In genomic region chr10:47349941-47350371, GRCh38 we compare ENCODE assay signal across 30 cellular contexts. TPM values are rescaled to one million over a fixed set of nuclear protein-coding genes. Genes with fewer than 3 reads are reported as not detected.
DNase-seq lines count a peak whose midpoint lies in the region; ATAC-seq, FAIRE-seq and TF ChIP-seq lines count a peak whose summit lies in the region.
"Had no signal": no experiment of that assay in that cellular context is flagged by ENCODE, and none has a peak within 500 bp of the region (broad histone marks: within the 10 kb centered on the region; RNA-seq: fewer than 3 reads in every experiment).

No MANE protein-coding gene starts in this region.

- H3K9me3 Mint-ChIP-seq in CD14-positive monocyte, result no peaks in the 10 kb centered on the region
- no peaks in the 10 kb centered on the region for H3K9me3 Mint-ChIP-seq in GM23338
- H3K9me3 Mint-ChIP-seq: CD8-positive, alpha-beta T cell had no signal

- intact Hi-C loops in CD14-positive monocyte (cut with micrococcal nuclease), result no loop called here
- intact Hi-C loops in PC-3 (cut with micrococcal nuclease), result no loop called here

- no peak overlapping the region for H2BK5ac ChIP-seq in H1 (ENCODE audit: low read depth, low read length)

- H3K18ac ChIP-seq in H1 (ENCODE audit: extremely low read depth, low read length), result no peak overlapping the region

- CTCF ChIA-PET in H1 (lab: Charles Lee; ENCODE audit: partially characterized antibody) (interaction anchor here (14.6 kb wide), 1 partner anchor 12 kb away, joined by 132 read pairs; no protein-coding TSS in a partner anchor), PC-3 (lab: Charles Lee) (no interaction called here)

- H3F3A ChIP-seq in GM23338 (replicated peaks; ENCODE audit: low read depth) (no peaks in the 10 kb centered on the region), PC-3 (ENCODE audit: low read length, unreplicated experiment) (no peaks in the 10 kb centered on the region)

- H3K36me3 ChIP-seq in GM23338 (ENCODE audit: insufficient read depth) (no peaks in the 10 kb centered on the region), H1 (ENCODE audit: control insufficient read depth in 2 of 4, insufficient read depth in 4 of 4, low read length in 3 of 4) (no peaks in the 10 kb centered on the region), osteoblast (ENCODE audit: insufficient read depth, low read length) (no peaks in the 10 kb centered on the region), PC-3 (ENCODE audit: low read depth, low read length) (no peaks in the 10 kb centered on the region)
- H3K36me3 ChIP-seq: SJCRH30 had no signal

- no peak overlapping the region for H4K91ac ChIP-seq in H1 (replicated peaks; ENCODE audit: insufficient read length, low read length)

- H3K14ac ChIP-seq in H1 (ENCODE audit: insufficient read length), result no peak overlapping the region

- H4K5ac ChIP-seq in H1 (ENCODE audit: insufficient read length, low read depth, low read length), result no peak overlapping the region

- H3K4me1 ChIP-seq in GM23338 (ENCODE audit: insufficient read depth) (no peaks in the 10 kb centered on the region), H1 (replicated peaks in 1 of 4; ENCODE audit: control insufficient read depth in 3 of 4, insufficient read depth in 4 of 4, low read length in 3 of 4) (no peaks in the 10 kb centered on the region; a peak in 2 of 7 replicates), osteoblast (ENCODE audit: insufficient read depth, low read length) (no peaks in the 10 kb centered on the region), PC-3 (ENCODE audit: insufficient read depth, low read length) (no peaks in the 10 kb centered on the region)
- H3K4me1 ChIP-seq: Caco-2, SJCRH30 had no signal

- peak overlapping the region; percentile 59; the same call in 1 of the 2 replicates for H4K8ac ChIP-seq in H1 (ENCODE audit: extremely low read depth, insufficient read depth, low read length)

- H3K9me3 ChIP-seq in H1 (ENCODE audit: insufficient read depth in 2 of 2, low read depth in 1 of 2, low read length in 1 of 2) (no peaks in the 10 kb centered on the region), osteoblast (ENCODE audit: low read depth, low read length) (no peaks in the 10 kb centered on the region), PC-3 (ENCODE audit: low read length) (no peaks in the 10 kb centered on the region)
- H3K9me3 ChIP-seq: Caco-2, SJCRH30 had no signal

- no peak for TF ChIP-seq EP300 in H1 (IDR thresholded peaks at IDR 0.05; ENCODE audit: borderline replicate concordance in 1 of 2, low read depth in 2 of 2, low read length in 2 of 2)

- H3K4me3 Mint-ChIP-seq in CD14-positive monocyte (no peak overlapping the region), GM23338 (no peak overlapping the region)
- H3K4me3 Mint-ChIP-seq: CD8-positive, alpha-beta T cell had no signal

- H3K56ac ChIP-seq in H1 (replicated peaks; ENCODE audit: insufficient read length, low read depth, low read length), result no peak overlapping the region

- H3K79me2 ChIP-seq in GM23338 (replicated peaks; ENCODE audit: insufficient read depth) (no peaks in the 10 kb centered on the region), H1 (ENCODE audit: control insufficient read depth in 1 of 2, insufficient read depth in 2 of 2, low read length in 2 of 2) (no peaks in the 10 kb centered on the region), osteoblast (ENCODE audit: insufficient read depth, low read length) (no peaks in the 10 kb centered on the region), PC-3 (ENCODE audit: low read length) (no peaks in the 10 kb centered on the region)

- H2BK15ac ChIP-seq in H1 (ENCODE audit: low read length), result no peak overlapping the region

- H2BK20ac ChIP-seq in H1 (ENCODE audit: low read length), result no peak overlapping the region

- no peak overlapping the region for H2BK120ac ChIP-seq in H1 (replicated peaks; ENCODE audit: low read depth, low read length)

- H3K27me3 ChIP-seq in GM23338 (ENCODE audit: insufficient read depth) (no peaks in the 10 kb centered on the region), H1 (replicated peaks in 1 of 4; ENCODE audit: control insufficient read depth in 3 of 4, extremely low read depth in 1 of 4, insufficient read depth in 3 of 4, low read length in 3 of 4) (no peaks in the 10 kb centered on the region; a peak in 1 of 7 replicates), osteoblast (ENCODE audit: insufficient read depth, low read length) (peaks cover 6% of the 10 kb centered on the region), PC-3 (ENCODE audit: low read length) (no peaks in the 10 kb centered on the region)
- H3K27me3 ChIP-seq: SJCRH30 had no signal

- no peak overlapping the region for H3K27ac Mint-ChIP-seq in CD14-positive monocyte
- no peak overlapping the region for H3K27ac Mint-ChIP-seq in GM23338
- H3K27ac Mint-ChIP-seq: CD8-positive, alpha-beta T cell had no signal

- no peak overlapping the region for H3K4me3 ChIP-seq in GM23338
- no peak overlapping the region for H3K4me3 ChIP-seq in H1 (ENCODE audit: extremely low read depth in 1 of 4, insufficient read depth in 2 of 4, low read depth in 3 of 4, low read length in 4 of 4)
- no peak overlapping the region for H3K4me3 ChIP-seq in osteoblast (ENCODE audit: insufficient read depth, low read length)
- no peak overlapping the region for H3K4me3 ChIP-seq in PC-3 (ENCODE audit: low read length)
- H3K4me3 ChIP-seq: GM12878, SJCRH30 had no signal

- no peaks in the 10 kb centered on the region for H3K23me2 ChIP-seq in H1 (ENCODE audit: low read depth, low read length)

- no TSS peak for BruUV-seq in PC-3 (replicated peaks; lab: Mats Ljungman, UMichigan)

- ATAC-seq in GM23338, result no peak
- no peak for ATAC-seq in HG02610 (IDR thresholded peaks at IDR 0.05; ENCODE audit: unreplicated experiment)
- no peak for ATAC-seq in PC-3
- ATAC-seq: CD8-positive, alpha-beta T cell; GM12878; Panc1; SK-N-SH treated with all-trans-retinoic acid at 6 μM for 48 hours had no signal

- H3K4me1 Mint-ChIP-seq in CD14-positive monocyte (no peaks in the 10 kb centered on the region), GM23338 (peaks cover 4% of the 10 kb centered on the region; the same call in 1 of the 3 replicates)

- DNase-seq in CD14-positive monocyte (ENCODE audit: low spot score), result peak; percentile 28
- DNase-seq in GM23338 (ENCODE audit: low spot score), result no peak
- DNase-seq in H1 (ENCODE audit: low read depth in 1 of 2, low spot score in 2 of 2), result no peak
- DNase-seq in osteoblast (ENCODE audit: insufficient read length, low spot score, missing footprints), result peak; percentile 62
- no peak for DNase-seq in hepatic stellate cell (ENCODE audit: low spot score)
- DNase-seq in PC-3, result no peak
- DNase-seq: C1 segment of cervical spinal cord; CD8-positive, alpha-beta T cell; DMS79; EL; GDM1; GOT3; HCEC 1CT; IMR-90; NCI-H1048; NCI-H1417; NCI-H1694; NCI-H2029 treated with DMSO at 0.1 percent for 48 hours; NCI-H446 treated with DMSO at 0.1 percent for 48 hours; NCI-H526; NCI-H82; NK-92 treated with Interleukin-12 subunit alpha and Interleukin-12 subunit beta, amount 100 ng/mL, for 24 hours; SJCRH30 had no signal

- H3K9me2 ChIP-seq in GM23338 (ENCODE audit: insufficient read depth) (no peaks in the 10 kb centered on the region; the same call in 1 of the 2 replicates), PC-3 (replicated peaks; ENCODE audit: low read length) (no peaks in the 10 kb centered on the region)

- no peaks in the 10 kb centered on the region for H3K36me3 Mint-ChIP-seq in CD14-positive monocyte
- H3K36me3 Mint-ChIP-seq in GM23338 (ENCODE audit: low read depth), result no peaks in the 10 kb centered on the region
- H3K36me3 Mint-ChIP-seq: CD8-positive, alpha-beta T cell had no signal

- WGBS in H1 (ENCODE audit: extremely low coverage in 1 of 2, insufficient coverage in 1 of 2, insufficient read length in 1 of 2, insufficient replicate concordance in 2 of 2, low coverage in 1 of 2, low lambda C conversion rate in 2 of 2, missing lambda C conversion rate in 1 of 2), 2 experiments, result 92% methylated on average over 15 of the region's 31 CpGs; no CpG with 5 or more reads in 1 of the 2 experiments

- FAIRE-seq in H1 (lab: Jason Lieb, UNC), result no peak
- FAIRE-seq: GM12878 had no signal

- H4K20me1 ChIP-seq in GM23338 (replicated peaks; ENCODE audit: insufficient read depth) (no peaks in the 10 kb centered on the region), H1 (replicated peaks in 1 of 2; ENCODE audit: control insufficient read depth in 1 of 2, insufficient read depth in 2 of 2, low read length in 2 of 2) (no peaks in the 10 kb centered on the region), osteoblast (ENCODE audit: insufficient read depth, low read length) (no peaks in the 10 kb centered on the region), PC-3 (ENCODE audit: low read length) (no peaks in the 10 kb centered on the region)

- no peak overlapping the region for H2AK5ac ChIP-seq in H1 (ENCODE audit: low read depth, low read length)

- H3K9ac ChIP-seq in H1 (replicated peaks in 1 of 4; ENCODE audit: extremely low read depth in 1 of 4, low read depth in 3 of 4, low read length in 3 of 4) (no peak overlapping the region), PC-3 (ENCODE audit: low read length) (no peak overlapping the region)
- H3K9ac ChIP-seq: KMS-11 had no signal

- no peak overlapping the region for H3K4me2 ChIP-seq in GM23338
- H3K4me2 ChIP-seq in H1 (ENCODE audit: insufficient read depth in 1 of 2, low read depth in 2 of 2, low read length in 2 of 2), result no peak overlapping the region
- no peak overlapping the region for H3K4me2 ChIP-seq in osteoblast (ENCODE audit: insufficient read depth, low read length)
- H3K4me2 ChIP-seq in PC-3 (ENCODE audit: low read length), result no peak overlapping the region
- H3K4me2 ChIP-seq: KMS-11 had no signal

- no peak for TF ChIP-seq POLR2A in H1 (IDR thresholded peaks at IDR 0.05; ENCODE audit: control extremely low read depth in 1 of 2, low read depth in 2 of 2, low read length in 2 of 2)

- H3K27ac ChIP-seq in GM23338 (ENCODE audit: low read depth) (no peak overlapping the region), H1 (ENCODE audit: low read depth, low read length) (no peak overlapping the region), osteoblast (ENCODE audit: low read depth, low read length) (no peak overlapping the region), PC-3 (ENCODE audit: low read length) (no peak overlapping the region)
- H3K27ac ChIP-seq: KMS-11, SJCRH30 had no signal

- H3K27me3 Mint-ChIP-seq in CD14-positive monocyte (ENCODE audit: low read depth in 3 of 3) (peaks cover 0 to 6% (median 3%) of the 10 kb centered on the region in 3 donors), GM23338 (ENCODE audit: insufficient read depth, low read depth, poor library complexity) (peaks cover 6% of the 10 kb centered on the region)

- TF ChIP-seq RAD21 in H1 (IDR thresholded peaks at IDR 0.05 in 1 of 2, conservative IDR thresholded peaks at IDR 0.05 in 1 of 2; ENCODE audit: low read depth in 2 of 2, low read length in 2 of 2), result no peak

- TF ChIP-seq CTCF in CD14-positive monocyte (IDR thresholded peaks at IDR 0.05) (no peak), GM23338 (conservative IDR thresholded peaks at IDR 0.05; ENCODE audit: low read depth in 2 of 2) (no peak), H1 (IDR thresholded peaks at IDR 0.05; ENCODE audit: control extremely low read depth in 1 of 3, insufficient read depth in 1 of 3, low read depth in 1 of 3, low read length in 3 of 3) (no peak), osteoblast (IDR thresholded peaks at IDR 0.05; ENCODE audit: extremely low read depth, low read depth, low read length) (no peak), PC-3 (conservative IDR thresholded peaks at IDR 0.05; ENCODE audit: low read depth, low read length) (no peak)

- no peak overlapping the region for H3K4ac ChIP-seq in H1 (replicated peaks; ENCODE audit: insufficient read length, low read depth, low read length)

- no peaks in the 10 kb centered on the region for H3K79me1 ChIP-seq in H1 (ENCODE audit: low read depth, low read length)

- H2BK12ac ChIP-seq in H1 (ENCODE audit: low read depth, low read length), result no peak overlapping the region

- POLR2A ChIA-PET in H1 (lab: Charles Lee; ENCODE audit: partially characterized antibody), result no interaction called here
- POLR2A ChIA-PET in PC-3 (lab: Charles Lee; ENCODE audit: unreplicated experiment), result no interaction called here

- H3K23ac ChIP-seq in H1 (ENCODE audit: insufficient read length), result no peak overlapping the region

- 0 out of 2 replicates have a peak overlapping the region, but pooled peaks have one; percentile 7 for H2AFZ ChIP-seq in GM23338
- no peak overlapping the region for H2AFZ ChIP-seq in H1 (ENCODE audit: low read length)
- H2AFZ ChIP-seq in osteoblast (ENCODE audit: low read length), result no peak overlapping the region
- no peak overlapping the region for H2AFZ ChIP-seq in PC-3 (ENCODE audit: low read length)

RNA-seq across cellular contexts. Expression of gene RBP3, which starts 1.8 kb away (rescaled TPM):
- polyA plus RNA-seq in CD14-positive monocyte, result not detected
- not detected in 2 replicates for total RNA-seq in GM23338 (2014; rRNA removed; shearing (Covaris generic))
- polyA plus RNA-seq in GM23338 (2016; fragmentation: Nextera tagmentation; extraction: Ambion mirVana), result not detected in 2 replicates
- total RNA-seq in H1 (2021; fragmentation: NEBNext Ultra II Directional; extraction: Animal tissue kit (Norgen Biotek cat#: 25700)), result not detected in 2 replicates
- not detected in 2 replicates for polyA plus RNA-seq in H1 (2011; rRNA removed)
- polyA plus RNA-seq in H1 (2011; cell fraction: cytosol; rRNA removed), result not detected
- not detected for polyA plus RNA-seq in H1 (2011; cell fraction: nucleus; rRNA removed)
- 0.05 to 0.07 TPM (median 0.07 TPM) in 3 of 4 replicates, not detected in the other for polyA plus RNA-seq in H1 (2012, experiment 1 of 2)
- polyA plus RNA-seq in H1 (2012, experiment 2 of 2), result not detected
- not detected for polyA plus RNA-seq in H1 (2013, experiment 1 of 2)
- not detected for polyA plus RNA-seq in H1 (2013, experiment 2 of 2)
- polyA minus RNA-seq in H1 (2011; rRNA and poly(A)+ RNA removed), result not detected in 2 replicates
- not detected for polyA minus RNA-seq in H1 (2011; cell fraction: cytosol; rRNA and poly(A)+ RNA removed)
- polyA minus RNA-seq in H1 (2011; cell fraction: nucleus; rRNA and poly(A)+ RNA removed), result not detected
- not detected in 2 replicates for total RNA-seq in osteoblast
- total RNA-seq in PC-3 (2014; rRNA removed), result not detected in 2 replicates
- total RNA-seq: A673; Caco-2; CD8-positive, alpha-beta T cell; GM12878; IMR-90; SJCRH30 had no signal
- polyA plus RNA-seq: GM12878, IMR-90 had no signal

RNA-seq across cellular contexts. Expression of gene GDF2, which starts 27.7 kb away (rescaled TPM):
- polyA plus RNA-seq in CD14-positive monocyte (not detected), GM23338 (2016; fragmentation: Nextera tagmentation; extraction: Ambion mirVana) (not detected in 2 replicates), H1 (2011; rRNA removed) (not detected in 2 replicates)
- not detected in 2 replicates for total RNA-seq in GM23338 (2014; rRNA removed; shearing (Covaris generic))
- not detected in 2 replicates for total RNA-seq in H1 (2021; fragmentation: NEBNext Ultra II Directional; extraction: Animal tissue kit (Norgen Biotek cat#: 25700))
- polyA plus RNA-seq in H1 (2011; cell fraction: cytosol; rRNA removed), result not detected
- not detected for polyA plus RNA-seq in H1 (2011; cell fraction: nucleus; rRNA removed)
- not detected in 4 replicates for polyA plus RNA-seq in H1 (2012, experiment 1 of 2)
- polyA plus RNA-seq in H1 (2012, experiment 2 of 2), result not detected
- not detected for polyA plus RNA-seq in H1 (2013, experiment 1 of 2)
- polyA plus RNA-seq in H1 (2013, experiment 2 of 2), result not detected
- polyA minus RNA-seq in H1 (2011; rRNA and poly(A)+ RNA removed), result not detected in 2 replicates
- polyA minus RNA-seq in H1 (2011; cell fraction: cytosol; rRNA and poly(A)+ RNA removed), result not detected
- not detected for polyA minus RNA-seq in H1 (2011; cell fraction: nucleus; rRNA and poly(A)+ RNA removed)
- total RNA-seq in osteoblast (not detected in 2 replicates), PC-3 (2014; rRNA removed) (not detected in 2 replicates)
- total RNA-seq: A673; Caco-2; CD8-positive, alpha-beta T cell; GM12878; SJCRH30 had no signal
- polyA plus RNA-seq: GM12878, IMR-90 had no signal

RNA-seq across cellular contexts. Expression of gene ZNF488, which starts 34.1 kb away (rescaled TPM):
- polyA plus RNA-seq in CD14-positive monocyte (not detected), GM23338 (2016; fragmentation: Nextera tagmentation; extraction: Ambion mirVana) (1.7 and 2.5 TPM in 2 replicates), H1 (2011; rRNA removed) (9.6 and 11.4 TPM in 2 replicates)
- total RNA-seq in GM23338 (2014; rRNA removed; shearing (Covaris generic)), result 5.2 and 7.8 TPM in 2 replicates
- 7.7 and 7.9 TPM in 2 replicates for total RNA-seq in H1 (2021; fragmentation: NEBNext Ultra II Directional; extraction: Animal tissue kit (Norgen Biotek cat#: 25700))
- polyA plus RNA-seq in H1 (2011; cell fraction: cytosol; rRNA removed), result 6.7 TPM
- polyA plus RNA-seq in H1 (2011; cell fraction: nucleus; rRNA removed), result 8.6 TPM
- polyA plus RNA-seq in H1 (2012, experiment 1 of 2), result 7.5 to 8.5 TPM (median 8.1 TPM) in 4 replicates
- polyA plus RNA-seq in H1 (2012, experiment 2 of 2), result 8.3 TPM
- polyA plus RNA-seq in H1 (2013, experiment 1 of 2), result 4.2 TPM
- polyA plus RNA-seq in H1 (2013, experiment 2 of 2), result 4.4 TPM
- 12.5 and 12.9 TPM in 2 replicates for polyA minus RNA-seq in H1 (2011; rRNA and poly(A)+ RNA removed)
- 4.0 TPM for polyA minus RNA-seq in H1 (2011; cell fraction: cytosol; rRNA and poly(A)+ RNA removed)
- polyA minus RNA-seq in H1 (2011; cell fraction: nucleus; rRNA and poly(A)+ RNA removed), result 8.1 TPM
- total RNA-seq in osteoblast (under 0.01 and 0.29 TPM in 2 replicates), PC-3 (2014; rRNA removed) (1.7 and 2.1 TPM in 2 replicates)
- total RNA-seq: CD8-positive, alpha-beta T cell; GM12878 had no signal
- polyA plus RNA-seq: GM12878 had no signal

RNA-seq across cellular contexts. Expression of gene GDF10, which starts 50.0 kb away (rescaled TPM):
- polyA plus RNA-seq in CD14-positive monocyte, result not detected
- total RNA-seq in GM23338 (2014; rRNA removed; shearing (Covaris generic)), result 0.21 and 0.43 TPM in 2 replicates
- not detected in 2 replicates for polyA plus RNA-seq in GM23338 (2016; fragmentation: Nextera tagmentation; extraction: Ambion mirVana)
- total RNA-seq in H1 (2021; fragmentation: NEBNext Ultra II Directional; extraction: Animal tissue kit (Norgen Biotek cat#: 25700)), result 0.19 and 0.25 TPM in 2 replicates
- 0.27 and 0.32 TPM in 2 replicates for polyA plus RNA-seq in H1 (2011; rRNA removed)
- 0.08 TPM for polyA plus RNA-seq in H1 (2011; cell fraction: cytosol; rRNA removed)
- polyA plus RNA-seq in H1 (2011; cell fraction: nucleus; rRNA removed), result 0.21 TPM
- polyA plus RNA-seq in H1 (2012, experiment 1 of 2), result 0.14 to 0.24 TPM (median 0.20 TPM) in 4 replicates
- polyA plus RNA-seq in H1 (2012, experiment 2 of 2), result 0.26 TPM
- polyA plus RNA-seq in H1 (2013, experiment 1 of 2), result 0.28 TPM
- polyA plus RNA-seq in H1 (2013, experiment 2 of 2), result 0.24 TPM
- 0.10 TPM in 1 of 2 replicates, not detected in the other for polyA minus RNA-seq in H1 (2011; rRNA and poly(A)+ RNA removed)
- polyA minus RNA-seq in H1 (2011; cell fraction: cytosol; rRNA and poly(A)+ RNA removed), result not detected
- polyA minus RNA-seq in H1 (2011; cell fraction: nucleus; rRNA and poly(A)+ RNA removed), result not detected
- total RNA-seq in osteoblast, result under 0.01 TPM in 2 replicates
- not detected in 2 replicates for total RNA-seq in PC-3 (2014; rRNA removed)
- total RNA-seq: Caco-2, GM12878, IMR-90, SJCRH30 had no signal
- polyA plus RNA-seq: GM12878 had no signal

Comparison
In these comparisons a context has a peak if more than half of its experiments do, and no peak if none do; other contexts are left out.
1. DNase-seq: peak in CD14-positive monocyte (single experiment) and osteoblast (single experiment); none in GM23338 (single experiment), H1 (0 of 2), hepatic stellate cell (single experiment) and PC-3 (single experiment).